Comparison of ENCODE assay signal across 34 cellular contexts in genomic region chr10:100469756-100470155, GRCh38. TPM values are rescaled to one million over a fixed set of nuclear protein-coding genes. Genes with fewer than 3 reads are reported as not detected.
"Had no signal": no experiment of that assay in that cellular context is flagged by ENCODE, and none has a peak within 500 bp of the region (broad histone marks: within the 10 kb centered on the region; RNA-seq: fewer than 3 reads in every experiment).

No MANE protein-coding gene starts in this region.

- ATAC-seq: activated CD4-positive, alpha-beta T cell treated with anti-CD3 and anti-CD28 coated beads for 36 hours; gastroesophageal sphincter; left cardiac atrium; left ventricle myocardium superior; naive thymus-derived CD4-positive, alpha-beta T cell; pancreas; psoas muscle; stimulated activated effector memory CD8-positive, alpha-beta T cell treated with anti-CD3 and anti-CD28 coated beads, Interleukin-12 subunit alpha, Interleukin-12 subunit beta, amount 100 ng/mL, for 72 hours had no signal

- H3K27ac Mint-ChIP-seq: activated CD4-positive, alpha-beta T cell treated with anti-CD3 and anti-CD28 coated beads for 36 hours; activated naive CD4-positive, alpha-beta T cell treated with anti-CD3 and anti-CD28 coated beads for 36 hours; activated naive CD8-positive, alpha-beta T cell treated with anti-CD3 and anti-CD28 coated beads for 36 hours; naive thymus-derived CD4-positive, alpha-beta T cell; stimulated activated effector memory CD8-positive, alpha-beta T cell treated with anti-CD3 and anti-CD28 coated beads, Interleukin-12 subunit alpha, Interleukin-12 subunit beta, amount 100 ng/mL, for 72 hours; stimulated activated naive CD8-positive, alpha-beta T cell treated with anti-CD3 and anti-CD28 coated beads, Interleukin-15, Interleukin-2, amounts not matched to agents 100 ng/mL and 50 ng/mL, for 24 hours; T-helper 2 cell treated with Interferon-gamma antibody and Interleukin-4, amounts not matched to agents 5 μg/mL and 100 μg/mL, for 36 hours had no signal

- H3K27me3 Mint-ChIP-seq: activated naive CD8-positive, alpha-beta T cell treated with anti-CD3 and anti-CD28 coated beads for 36 hours had no signal

- H3K36me3 Mint-ChIP-seq: activated naive CD8-positive, alpha-beta T cell treated with anti-CD3 and anti-CD28 coated beads for 36 hours; stimulated activated effector memory CD8-positive, alpha-beta T cell treated with anti-CD3 and anti-CD28 coated beads, Interleukin-12 subunit alpha, Interleukin-12 subunit beta, amount 100 ng/mL, for 72 hours had no signal

- DNase-seq: activated CD4-positive, alpha-beta T cell treated with anti-CD3 and anti-CD28 coated beads for 36 hours; activated CD4-positive, alpha-beta T cell treated with anti-CD3 and anti-CD28 coated beads, Interleukin-2, amount 50 U/mL, for 48 hours; activated CD4-positive, CD25-positive, alpha-beta regulatory T cell; activated CD8-positive, alpha-beta memory T cell treated with anti-CD3 and anti-CD28 coated beads for 24 hours; activated effector memory CD4-positive, alpha-beta T cell treated with Interleukin-2 at 50 U/mL for 16 hours; activated naive CD4-positive, alpha-beta T cell treated with anti-CD3 and anti-CD28 coated beads for 36 hours; activated naive CD8-positive, alpha-beta T cell treated with anti-CD3 and anti-CD28 coated beads for 36 hours; brain microvascular endothelial cell; cortex of kidney; islet precursor cell; left cardiac atrium; left ventricle myocardium superior; naive thymus-derived CD4-positive, alpha-beta T cell; nucleus accumbens; pancreas; psoas muscle; sigmoid colon; small intestine; stimulated activated CD4-positive, alpha-beta T cell treated with anti-CD3 and anti-CD28 coated beads, Interleukin-4, amount 100 ng/mL, for 24 hours; upper lobe of left lung had no signal

- H3K9me3 Mint-ChIP-seq: activated naive CD4-positive, alpha-beta T cell treated with anti-CD3 and anti-CD28 coated beads for 36 hours; activated naive CD8-positive, alpha-beta T cell treated with anti-CD3 and anti-CD28 coated beads for 36 hours; naive thymus-derived CD4-positive, alpha-beta T cell; stimulated activated effector memory CD8-positive, alpha-beta T cell treated with anti-CD3 and anti-CD28 coated beads, Interleukin-12 subunit alpha, Interleukin-12 subunit beta, amount 100 ng/mL, for 72 hours; stimulated activated naive CD8-positive, alpha-beta T cell treated with anti-CD3 and anti-CD28 coated beads, Interleukin-15, Interleukin-2, amounts not matched to agents 100 ng/mL and 50 ng/mL, for 24 hours; T-helper 2 cell treated with Interferon-gamma antibody and Interleukin-4, amounts not matched to agents 5 μg/mL and 100 μg/mL, for 36 hours had no signal

- H3K4me3 Mint-ChIP-seq: activated CD4-positive, alpha-beta T cell treated with anti-CD3 and anti-CD28 coated beads for 36 hours; activated naive CD4-positive, alpha-beta T cell treated with anti-CD3 and anti-CD28 coated beads for 36 hours; activated naive CD8-positive, alpha-beta T cell treated with anti-CD3 and anti-CD28 coated beads for 36 hours; naive thymus-derived CD4-positive, alpha-beta T cell; stimulated activated effector memory CD8-positive, alpha-beta T cell treated with anti-CD3 and anti-CD28 coated beads, Interleukin-12 subunit alpha, Interleukin-12 subunit beta, amount 100 ng/mL, for 72 hours; stimulated activated naive CD8-positive, alpha-beta T cell treated with anti-CD3 and anti-CD28 coated beads, Interleukin-15, Interleukin-2, amounts not matched to agents 100 ng/mL and 50 ng/mL, for 24 hours; T-helper 2 cell treated with Interferon-gamma antibody and Interleukin-4, amounts not matched to agents 5 μg/mL and 100 μg/mL, for 36 hours had no signal

- H3K4me1 Mint-ChIP-seq: activated CD4-positive, alpha-beta T cell treated with anti-CD3 and anti-CD28 coated beads for 36 hours; activated naive CD8-positive, alpha-beta T cell treated with anti-CD3 and anti-CD28 coated beads for 36 hours; naive thymus-derived CD4-positive, alpha-beta T cell; stimulated activated effector memory CD8-positive, alpha-beta T cell treated with anti-CD3 and anti-CD28 coated beads, Interleukin-12 subunit alpha, Interleukin-12 subunit beta, amount 100 ng/mL, for 72 hours had no signal

RNA-seq across cellular contexts. Expression of gene WNT8B, which starts 6.9 kb away (rescaled TPM):
- total RNA-seq: astrocyte, chondrocyte, endothelial cell of umbilical vein, fibroblast of lung, fibroblast of villous mesenchyme, gastroesophageal sphincter, hepatocyte, left cardiac atrium, left ventricle myocardium superior, lung microvascular endothelial cell, psoas muscle, sigmoid colon, subcutaneous adipose tissue, thoracic aorta, vagina had no signal
